28 cellular contexts compared by ENCODE assay signal in genomic region chr3:46843508-46843907, GRCh38. TPM values are rescaled to one million over a fixed set of nuclear protein-coding genes. Genes with fewer than 3 reads are reported as not detected.
"Had no signal": no experiment of that assay in that cellular context is flagged by ENCODE, and none has a peak within 500 bp of the region (broad histone marks: within the 10 kb centered on the region; RNA-seq: fewer than 3 reads in every experiment).

No MANE protein-coding gene starts in this region.

- H3K9ac ChIP-seq: neural progenitor cell, parathyroid adenoma had no signal

- H3K4me3 ChIP-seq: neural progenitor cell, ovary, psoas muscle, right lobe of liver, sigmoid colon, stomach, thoracic aorta, thyroid gland, tibial nerve, upper lobe of left lung, vagina had no signal

- H3K9me3 ChIP-seq: ovary, right lobe of liver, thyroid gland had no signal

- H3K27ac Mint-ChIP-seq: progenitor cell of endocrine pancreas; stimulated activated effector memory CD8-positive, alpha-beta T cell treated with anti-CD3 and anti-CD28 coated beads, Interleukin-12 subunit alpha, Interleukin-12 subunit beta, amount 100 ng/mL, for 72 hours; stimulated activated naive B cell treated with anti-CD40 and anti-IgM and Interleukin-4, amounts not matched to agents 10 μg/mL and 1 μg/mL and 100 μg/mL, for 72 hours; stimulated activated naive CD8-positive, alpha-beta T cell treated with anti-CD3 and anti-CD28 coated beads, Interleukin-15, Interleukin-2, amounts not matched to agents 100 ng/mL and 50 ng/mL, for 24 hours had no signal

- ATAC-seq: psoas muscle; right cardiac atrium; right lobe of liver; stimulated activated effector memory CD8-positive, alpha-beta T cell treated with anti-CD3 and anti-CD28 coated beads, Interleukin-12 subunit alpha, Interleukin-12 subunit beta, amount 100 ng/mL, for 72 hours; stimulated activated naive B cell treated with anti-CD40 and anti-IgM and Interleukin-4, amounts not matched to agents 10 μg/mL and 1 μg/mL and 100 μg/mL, for 72 hours had no signal

- H3K4me2 ChIP-seq: neural progenitor cell had no signal

- H3K4me1 ChIP-seq: right lobe of liver had no signal

- H3K79me2 ChIP-seq: parathyroid adenoma had no signal

- H3K36me3 Mint-ChIP-seq: neural progenitor cell had no signal

- H3K27me3 Mint-ChIP-seq: progenitor cell of endocrine pancreas; stimulated activated naive B cell treated with anti-CD40 and anti-IgM and Interleukin-4, amounts not matched to agents 10 μg/mL and 1 μg/mL and 100 μg/mL, for 72 hours; stimulated activated naive CD8-positive, alpha-beta T cell treated with anti-CD3 and anti-CD28 coated beads, Interleukin-15, Interleukin-2, amounts not matched to agents 100 ng/mL and 50 ng/mL, for 24 hours had no signal

- H2AFZ ChIP-seq: neural progenitor cell, parathyroid adenoma had no signal

- H3K27me3 ChIP-seq: neural progenitor cell, ovary, right lobe of liver, sigmoid colon, stomach, thyroid gland, tibial nerve, upper lobe of left lung, vagina had no signal

- H3K36me3 ChIP-seq: neural progenitor cell, ovary, right lobe of liver, sigmoid colon, stomach, thoracic aorta, thyroid gland, tibial nerve, upper lobe of left lung, vagina had no signal

- H3K4me3 Mint-ChIP-seq: neural progenitor cell; stimulated activated effector memory CD8-positive, alpha-beta T cell treated with anti-CD3 and anti-CD28 coated beads, Interleukin-12 subunit alpha, Interleukin-12 subunit beta, amount 100 ng/mL, for 72 hours; stimulated activated naive B cell treated with anti-CD40 and anti-IgM and Interleukin-4, amounts not matched to agents 10 μg/mL and 1 μg/mL and 100 μg/mL, for 72 hours; stimulated activated naive CD8-positive, alpha-beta T cell treated with anti-CD3 and anti-CD28 coated beads, Interleukin-15, Interleukin-2, amounts not matched to agents 100 ng/mL and 50 ng/mL, for 24 hours had no signal

- H3K27ac ChIP-seq: neural progenitor cell, ovary, parathyroid adenoma, psoas muscle, right lobe of liver, stomach, thoracic aorta, thyroid gland, vagina had no signal

- DNase-seq: occipital lobe; ovary; posterior cingulate gyrus; psoas muscle; right cardiac atrium; right lobe of liver; sigmoid colon; small intestine; stimulated activated CD4-positive, alpha-beta T cell treated with anti-CD3 and anti-CD28 coated beads, Interleukin-15, amount 100 ng/mL, for 24 hours; stimulated activated CD4-positive, alpha-beta T cell treated with anti-CD3 and anti-CD28 coated beads, Interleukin-2, amount 100 ng/mL, for 24 hours; stimulated activated CD4-positive, alpha-beta T cell treated with anti-CD3 and anti-CD28 coated beads, Interleukin-2, amount 100 ng/mL, for 48 hours; stimulated activated CD4-positive, alpha-beta T cell treated with anti-CD3 and anti-CD28 coated beads, Interleukin-4, amount 100 ng/mL, for 24 hours; stimulated activated naive B cell treated with anti-CD40 and anti-IgM and Interleukin-4, amounts not matched to agents 10 μg/mL and 1 μg/mL and 100 μg/mL, for 72 hours; stimulated activated naive CD4-positive, alpha-beta T cell treated with Interleukin-2 at 50 U/mL for 16 hours; stomach; thyroid gland; trophoblast cell; upper lobe of left lung had no signal

RNA-seq across cellular contexts. Expression of gene MYL3, which starts 19.7 kb away (rescaled TPM):
- total RNA-seq: occipital lobe, osteoblast, progenitor cell of endocrine pancreas, vagina had no signal

RNA-seq across cellular contexts. Expression of gene PTH1R, which starts 34.0 kb away (rescaled TPM):
- polyA plus RNA-seq: neural cell had no signal
